Comparison of ENCODE assay signal across 8 cellular contexts in genomic region chr2:215957354-215958122, GRCh38. TPM values are rescaled to one million over a fixed set of nuclear protein-coding genes. Genes with fewer than 3 reads are reported as not detected.
DNase-seq lines count a peak whose midpoint lies in the region; ATAC-seq, FAIRE-seq and TF ChIP-seq lines count a peak whose summit lies in the region.
"Not testable (repeated sequence)": the region's sequence is repeated elsewhere in the genome, so short reads cannot be mapped to it uniquely, and the experiment has no call there.

No MANE protein-coding gene starts in this region.

- not testable (repeated sequence) for TF ChIP-seq CTCF in HEK293 (tag by site-specific recombination; IDR thresholded peaks at IDR 0.05); K562 (IDR thresholded peaks at IDR 0.05 in 2 of 3, conservative IDR thresholded peaks at IDR 0.05 in 1 of 3; ENCODE audit: insufficient read depth in 2 of 3, low read depth in 1 of 3, low read length in 3 of 3); endothelial cell (IDR thresholded peaks at IDR 0.05; ENCODE audit: unreplicated experiment); esophagus muscularis mucosa (IDR thresholded peaks at IDR 0.05); left lung (IDR thresholded peaks at IDR 0.05); lung (IDR thresholded peaks at IDR 0.05; ENCODE audit: control extremely low read depth, extremely low read depth); neural crest cell (conservative IDR thresholded peaks at IDR 0.05); upper lobe of right lung (IDR thresholded peaks at IDR 0.05)

- WGBS in K562 (ENCODE audit: insufficient coverage, low coverage, missing lambda C conversion rate), result 48% methylated on average over 4 of the region's 10 CpGs
- WGBS in esophagus muscularis mucosa, result 94% methylated on average over 10 of the region's 10 CpGs
- 81 to 89% methylated on average over 10 of the region's 10 CpGs for WGBS in lung, 2 donors

- not testable (repeated sequence) for H3K9me1 ChIP-seq in K562 (ENCODE audit: control insufficient read depth, insufficient read depth, low read length)

- TF ChIP-seq EP300 in K562 (IDR thresholded peaks at IDR 0.05; ENCODE audit: low read length); esophagus muscularis mucosa (IDR thresholded peaks at IDR 0.05): not testable (repeated sequence)

- peaks cover 12% of the 10 kb centered on the region for H3K36me3 Mint-ChIP-seq in endothelial cell (ENCODE audit: low read depth, unreplicated experiment)
- peaks cover 14% of the 10 kb centered on the region for H3K36me3 Mint-ChIP-seq in neural crest cell (ENCODE audit: low read depth)

- H3K79me2 ChIP-seq in K562 (ENCODE audit: control insufficient read depth, insufficient read depth, low read length), result not testable (repeated sequence)

- H3K27ac ChIP-seq in HEK293 (ENCODE audit: extremely low read depth, low read depth, low read length); K562 (ENCODE audit: extremely low read depth, low read depth, low read length); esophagus muscularis mucosa (replicated peaks in 1 of 4); left lung; lung (ENCODE audit: low read depth in 1 of 2, low read length in 1 of 2); upper lobe of right lung: not testable (repeated sequence)

- intact Hi-C loops in K562 (cut with micrococcal nuclease), result loop anchor here (10.0 kb wide), 1 partner anchor 147 kb away; the partner anchor contains the start of gene XRCC5
- intact Hi-C loops in esophagus muscularis mucosa (cut with DNase I); left lung (cut with DNase I); upper lobe of right lung (cut with DNase I): not testable (repeated sequence)

- not testable (repeated sequence) for H3K36me3 ChIP-seq in HEK293 (ENCODE audit: control insufficient read depth in 2 of 2, insufficient read depth in 1 of 2, low read length in 2 of 2); K562 (ENCODE audit: control insufficient read depth, insufficient read depth, low read length); esophagus muscularis mucosa; left lung; lung (ENCODE audit: control insufficient read depth in 2 of 2, insufficient read depth in 2 of 2, low read length in 2 of 2); upper lobe of right lung

- H3K4me1 Mint-ChIP-seq in endothelial cell (ENCODE audit: unreplicated experiment), result peaks cover 26% of the 10 kb centered on the region
- H3K4me1 Mint-ChIP-seq in neural crest cell, result not testable (repeated sequence)

- not testable (repeated sequence) for H3K9me3 Mint-ChIP-seq in endothelial cell (ENCODE audit: unreplicated experiment); neural crest cell

- not testable (repeated sequence) for DNase-seq in K562 (ENCODE audit: extremely low read depth in 1 of 4, low spot score in 3 of 4); endothelial cell (ENCODE audit: low spot score); left lung; lung (ENCODE audit: low spot score); neural crest cell (ENCODE audit: low read depth, low spot score); upper lobe of right lung
- DNase-seq in esophagus muscularis mucosa (ENCODE audit: extremely low spot score), result peak; percentile 26

- not testable (repeated sequence) for H3K27me3 ChIP-seq in K562 (ENCODE audit: control insufficient read depth in 2 of 2, insufficient read depth in 2 of 2, low read length in 2 of 2); esophagus muscularis mucosa; left lung; lung (ENCODE audit: control insufficient read depth, insufficient read depth); upper lobe of right lung

- BruUV-seq in K562 (replicated peaks; lab: Mats Ljungman, UMichigan), result not testable (repeated sequence)

- H3K27ac Mint-ChIP-seq in endothelial cell (ENCODE audit: unreplicated experiment) (peak overlapping the region; percentile 80), neural crest cell (ENCODE audit: unreplicated experiment) (peak overlapping the region; percentile 46)

- H3K9me3 ChIP-seq in HEK293 (ENCODE audit: control insufficient read depth, insufficient read depth, low read depth, low read length); K562 (replicated peaks; ENCODE audit: control insufficient read depth, insufficient read depth, low read depth, low read length); esophagus muscularis mucosa; left lung; lung (ENCODE audit: control insufficient read depth in 2 of 2, insufficient read depth in 1 of 2, low read length in 1 of 2); upper lobe of right lung: not testable (repeated sequence)

- H3K9ac ChIP-seq in K562 (ENCODE audit: insufficient read depth in 1 of 2, low read depth in 2 of 2, low read length in 2 of 2), result not testable (repeated sequence)

- in situ Hi-C loops in K562 (cut with MboI), result not testable (repeated sequence)

- FAIRE-seq in K562 (lab: Jason Lieb, UNC), result not testable (repeated sequence)

- POLR2A ChIA-PET in HEK293 (lab: Yijun Ruan, JAX), result interaction anchor here (0.5 kb wide), 1 partner anchor 44 kb away, joined by 4 read pairs; no protein-coding TSS in a partner anchor
- POLR2A ChIA-PET in K562 (lab: Yijun Ruan, JAX), result interaction anchor here (0.6 kb wide), 1 partner anchor 65 kb away, joined by 3 read pairs; no protein-coding TSS in a partner anchor

- H4K20me1 ChIP-seq in K562 (replicated peaks; ENCODE audit: control insufficient read depth, insufficient read depth, low read length), result not testable (repeated sequence)

- not testable (repeated sequence) for TF ChIP-seq POLR2A in K562 (conservative IDR thresholded peaks at IDR 0.05); esophagus muscularis mucosa (IDR thresholded peaks at IDR 0.05; ENCODE audit: low read depth)

- H2AFZ ChIP-seq in K562 (ENCODE audit: low read depth, low read length), result not testable (repeated sequence)

- H3K4me3 Mint-ChIP-seq in endothelial cell (ENCODE audit: unreplicated experiment); neural crest cell: not testable (repeated sequence)

- not testable (repeated sequence) for H3K4me2 ChIP-seq in K562 (ENCODE audit: insufficient read depth, low read length)

- H3K4me3 ChIP-seq in HEK293 (ENCODE audit: low read depth, low read length); K562; esophagus muscularis mucosa; left lung; lung; upper lobe of right lung: not testable (repeated sequence)

- CTCF ChIA-PET in HEK293 (lab: Yijun Ruan, JAX); K562 (lab: Yijun Ruan, JAX; ENCODE audit: low intra/inter-chr PET ratio): not testable (repeated sequence)

- not testable (repeated sequence) for TF ChIP-seq RAD21 in K562 (CRISPR knock-in tag; conservative IDR thresholded peaks at IDR 0.05 in 1 of 2, IDR thresholded peaks at IDR 0.05 in 1 of 2)

- not testable (repeated sequence) for H3K27me3 Mint-ChIP-seq in endothelial cell (ENCODE audit: unreplicated experiment); neural crest cell (ENCODE audit: low read depth)

- H3K4me1 ChIP-seq in HEK293 (ENCODE audit: control insufficient read depth, insufficient read depth, low read length); K562 (replicated peaks in 1 of 2; ENCODE audit: control insufficient read depth in 2 of 2, insufficient read depth in 2 of 2, low read length in 2 of 2); esophagus muscularis mucosa; left lung; lung (ENCODE audit: control insufficient read depth in 2 of 2, insufficient read depth in 2 of 2, low read length in 2 of 2); upper lobe of right lung: not testable (repeated sequence)

- ATAC-seq in K562, result not testable (repeated sequence)
- ATAC-seq in left lung (peak; percentile 79), lung (ENCODE audit: insufficient read depth, low FRiP score) (peak; percentile 19), upper lobe of right lung (peak; percentile 52)

RNA-seq across cellular contexts. Expression of gene MREG, which starts 55.8 kb away (rescaled TPM):
- 2.7 and 2.9 TPM in 2 replicates for total RNA-seq in K562 (2011; cell fraction: chromatin; rRNA removed; ENCODE audit: low replicate concordance)
- 1.4 and 2.0 TPM in 2 replicates for total RNA-seq in K562 (2011; cell fraction: nucleolus; rRNA removed)
- total RNA-seq in K562 (2011; cell fraction: nucleoplasm; rRNA removed), result 1.5 and 1.8 TPM in 2 replicates
- total RNA-seq in K562 (2014; rRNA removed) (2.9 and 3.6 TPM in 2 replicates), K562 (2014; rRNA removed; fragmentation: Illumina TruSeq; extraction: Trizol) (2.3 and 2.8 TPM in 2 replicates), K562 (2015; rRNA removed; fragmentation: Illumina TruSeq; extraction: Trizol) (2.0 and 2.1 TPM in 2 replicates), K562 (2021) (3.5 and 3.8 TPM in 2 replicates), endothelial cell (ENCODE audit: unreplicated experiment) (26.1 TPM), esophagus muscularis mucosa (1 to 10 TPM in 1 of 4 donors, under 1 TPM in 3; 0.40 to 1.2 (median 0.70) TPM), left lung (10 to 100 TPM; 13.9 to 17.1 TPM), lung (10 to 100 TPM; 16.4 to 30.2 TPM), neural crest cell (9.1 and 10.4 TPM in 2 replicates), upper lobe of right lung (16.8 TPM)
- polyA plus RNA-seq in K562 (2011; rRNA removed) (1.5 and 2.3 TPM in 2 replicates), K562 (2014; fragmentation: Illumina TruSeq; extraction: Trizol) (1.2 and 2.8 TPM in 2 replicates), K562 (2014; fragmentation: Nextera tagmentation; extraction: Ambion mirVana) (1 to 10 TPM in 1 of 2 experiments, under 1 TPM in 1; 0.77 to 1.0 TPM), K562 (2014; rRNA removed) (2.0 and 2.8 TPM in 2 replicates), lung (1 to 10 TPM; 6.9 to 7.7 TPM)
- 0.63 and 1.3 TPM in 2 replicates for polyA plus RNA-seq in K562 (2011; cell fraction: cytosol; rRNA removed)
- 1.9 and 2.2 TPM in 2 replicates for polyA plus RNA-seq in K562 (2011; cell fraction: nucleus; rRNA removed)
- polyA plus RNA-seq in K562 (2012), result 1.3 and 2.3 TPM in 2 replicates
- 1.6 and 2.3 TPM in 2 replicates for polyA minus RNA-seq in K562 (2011; rRNA and poly(A)+ RNA removed)
- 1.4 and 1.5 TPM in 2 replicates for polyA minus RNA-seq in K562 (2011; cell fraction: cytosol; rRNA and poly(A)+ RNA removed)
- polyA minus RNA-seq in K562 (2011; cell fraction: nucleus; rRNA and poly(A)+ RNA removed), result 0.81 and 1.4 TPM in 2 replicates
